1 cellular context compared by ENCODE assay signal in the genomic region with DNA sequence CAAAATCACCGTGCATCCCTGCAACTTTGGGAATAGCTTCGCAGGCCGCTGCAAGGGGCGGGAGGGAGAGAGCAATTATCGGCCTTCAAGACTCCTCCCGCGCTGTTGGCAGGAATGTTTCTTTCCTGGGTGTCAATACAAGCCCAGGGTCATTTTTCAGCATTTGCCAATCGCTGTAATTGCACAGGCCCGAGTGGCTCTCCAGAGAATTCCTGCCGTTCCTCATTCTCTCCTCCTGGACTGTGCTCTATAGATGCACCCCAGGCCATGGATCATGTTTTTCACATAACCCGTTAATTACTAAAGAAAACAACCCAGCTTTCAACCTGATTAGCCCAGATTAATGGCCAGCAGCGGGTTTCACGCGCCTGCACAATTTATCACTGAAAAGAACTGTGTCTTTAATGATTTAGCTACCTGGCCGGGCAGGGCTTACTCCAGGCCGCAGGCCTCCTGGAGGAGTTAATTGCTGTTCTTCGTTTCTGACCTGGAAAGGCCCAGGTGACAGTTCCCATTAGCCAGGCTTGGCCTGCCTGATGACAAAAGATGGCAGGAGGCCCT.
TF ChIP-seq lines count a peak whose summit lies in the region.

No MANE protein-coding gene starts in this region.

TF ChIP-seq in IMR-90, 13 proteins besides CTCF, POLR2A, EP300 and RAD21 (continued from another document):
- TF ChIP-seq USF2 (IDR thresholded peaks at IDR 0.05; ENCODE audit: low read depth, low read length) = no peak
- TF ChIP-seq CEBPB (IDR thresholded peaks at IDR 0.05; ENCODE audit: low read depth, low read length) = no peak
- no peak for TF ChIP-seq MXI1 (IDR thresholded peaks at IDR 0.05; ENCODE audit: borderline replicate concordance, low read depth, low read length)
- no peak for TF ChIP-seq RCOR1 (IDR thresholded peaks at IDR 0.05; ENCODE audit: insufficient replicate concordance, low read length)
- no peak for TF ChIP-seq BHLHE40 (IDR thresholded peaks at IDR 0.05; ENCODE audit: low read depth, low read length)
- TF ChIP-seq FOS (IDR thresholded peaks at IDR 0.05; ENCODE audit: low read depth, low read length) = no peak
- no peak for TF ChIP-seq RFX5 (IDR thresholded peaks at IDR 0.05; ENCODE audit: low read depth, low read length)
- TF ChIP-seq, protein P1, sequence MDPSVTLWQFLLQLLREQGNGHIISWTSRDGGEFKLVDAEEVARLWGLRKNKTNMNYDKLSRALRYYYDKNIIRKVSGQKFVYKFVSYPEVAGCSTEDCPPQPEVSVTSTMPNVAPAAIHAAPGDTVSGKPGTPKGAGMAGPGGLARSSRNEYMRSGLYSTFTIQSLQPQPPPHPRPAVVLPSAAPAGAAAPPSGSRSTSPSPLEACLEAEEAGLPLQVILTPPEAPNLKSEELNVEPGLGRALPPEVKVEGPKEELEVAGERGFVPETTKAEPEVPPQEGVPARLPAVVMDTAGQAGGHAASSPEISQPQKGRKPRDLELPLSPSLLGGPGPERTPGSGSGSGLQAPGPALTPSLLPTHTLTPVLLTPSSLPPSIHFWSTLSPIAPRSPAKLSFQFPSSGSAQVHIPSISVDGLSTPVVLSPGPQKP (IDR thresholded peaks at IDR 0.05; ENCODE audit: borderline replicate concordance, low read depth, low read length) = no peak
- no peak for TF ChIP-seq NFE2L2 (IDR thresholded peaks at IDR 0.05; ENCODE audit: low read depth, low read length)
